In the genomic region with DNA sequence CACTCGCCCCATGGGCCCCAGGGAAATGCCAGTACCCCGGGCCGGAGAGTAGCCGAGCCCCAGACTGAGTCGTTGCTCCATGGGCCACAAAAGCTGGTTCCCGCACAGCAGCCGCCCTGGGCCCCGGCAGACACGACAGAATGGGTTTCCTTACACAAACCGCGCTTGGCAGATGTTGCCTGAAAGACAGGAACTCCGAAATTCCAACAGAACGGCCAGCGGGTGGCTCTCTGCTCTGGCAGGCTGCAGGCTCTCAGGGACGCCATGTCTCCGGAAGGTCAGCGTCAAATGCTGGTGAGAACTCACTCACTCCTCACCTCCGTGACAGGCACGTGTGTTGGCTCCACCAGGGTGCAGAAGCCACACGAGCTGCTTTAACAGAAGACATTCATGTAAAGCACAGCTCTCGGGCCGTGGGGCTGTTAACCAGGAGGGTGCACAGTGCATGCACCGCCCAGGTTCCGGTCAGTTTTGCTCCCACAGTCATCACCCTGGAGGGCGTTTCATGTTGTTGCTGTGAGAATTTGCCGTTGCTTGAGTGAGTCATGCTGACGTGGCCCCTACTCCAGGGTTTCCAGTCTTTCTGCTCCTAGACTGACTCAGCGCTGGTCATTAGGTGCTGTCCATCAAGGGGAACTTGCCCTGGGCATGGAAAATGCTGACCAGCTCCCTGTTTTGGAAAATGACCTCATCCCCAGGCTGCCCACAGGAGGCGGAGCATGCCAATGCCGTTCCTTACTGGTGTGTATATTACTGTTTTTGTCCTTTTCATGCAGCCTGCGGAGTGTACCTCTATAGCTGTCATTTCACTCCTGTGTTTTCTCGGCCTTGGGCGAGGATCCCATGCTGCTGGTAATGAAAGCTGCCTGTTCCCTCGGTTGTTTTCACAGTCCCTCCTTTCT, we compare ENCODE assay signal across 1 cellular context.
A peak's percentile ranks its signal among the peaks of the same experiment; 100 is the strongest.
TF ChIP-seq lines count a peak whose summit lies in the region.

No MANE protein-coding gene starts in this region.

TF ChIP-seq in HepG2, 621 proteins besides CTCF, POLR2A, EP300 and RAD21 (continued from another document):
- TF ChIP-seq, protein P1, sequence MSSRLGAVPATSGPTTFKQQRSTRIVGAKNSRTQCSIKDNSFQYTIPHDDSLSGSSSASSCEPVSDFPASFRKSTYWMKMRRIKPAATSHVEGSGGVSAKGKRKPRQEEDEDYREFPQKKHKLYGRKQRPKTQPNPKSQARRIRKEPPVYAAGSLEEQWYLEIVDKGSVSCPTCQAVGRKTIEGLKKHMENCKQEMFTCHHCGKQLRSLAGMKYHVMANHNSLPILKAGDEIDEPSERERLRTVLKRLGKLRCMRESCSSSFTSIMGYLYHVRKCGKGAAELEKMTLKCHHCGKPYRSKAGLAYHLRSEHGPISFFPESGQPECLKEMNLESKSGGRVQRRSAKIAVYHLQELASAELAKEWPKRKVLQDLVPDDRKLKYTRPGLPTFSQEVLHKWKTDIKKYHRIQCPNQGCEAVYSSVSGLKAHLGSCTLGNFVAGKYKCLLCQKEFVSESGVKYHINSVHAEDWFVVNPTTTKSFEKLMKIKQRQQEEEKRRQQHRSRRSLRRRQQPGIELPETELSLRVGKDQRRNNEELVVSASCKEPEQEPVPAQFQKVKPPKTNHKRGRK (CRISPR knock-in tag; IDR thresholded peaks at IDR 0.05) = no peak
- TF ChIP-seq HDAC2 (CRISPR knock-in tag; IDR thresholded peaks at IDR 0.05) (no peak), TAF1 (CRISPR knock-in tag; IDR thresholded peaks at IDR 0.05) (peak; percentile 54; the same call in 1 of the 2 replicates), ZNF124 (CRISPR knock-in tag; IDR thresholded peaks at IDR 0.05) (no peak), ZNF253 (CRISPR knock-in tag; IDR thresholded peaks at IDR 0.05; ENCODE audit: borderline replicate concordance) (no peak), CENPT (CRISPR knock-in tag; IDR thresholded peaks at IDR 0.05; ENCODE audit: low read depth) (0 out of 2 replicates have a peak, but pooled peaks have one; percentile 58), SRSF1 (optimal IDR thresholded peaks at IDR 0.05; ENCODE audit: low read depth, low read length) (no peak), ZC3H4 (CRISPR knock-in tag; IDR thresholded peaks at IDR 0.05; ENCODE audit: borderline replicate concordance) (no peak), ZNF12 (CRISPR knock-in tag; IDR thresholded peaks at IDR 0.05) (no peak), ZNF207 (IDR thresholded peaks at IDR 0.05; ENCODE audit: borderline replicate concordance) (no peak), GATAD1 (CRISPR knock-in tag; IDR thresholded peaks at IDR 0.05) (0 out of 2 replicates have a peak, but pooled peaks have one; percentile 38), MAFF (IDR thresholded peaks at IDR 0.05; ENCODE audit: low read depth, low read length) (peak; percentile 92), KLF9 (CRISPR knock-in tag; IDR thresholded peaks at IDR 0.05; ENCODE audit: low read depth) (no peak), ZNF20 (CRISPR knock-in tag; IDR thresholded peaks at IDR 0.05) (no peak), ZZZ3 (CRISPR knock-in tag; IDR thresholded peaks at IDR 0.05; ENCODE audit: borderline replicate concordance) (no peak), TAF15 (IDR thresholded peaks at IDR 0.05; ENCODE audit: low read depth, low read length, poor library complexity, severe bottlenecking) (no peak), ZFP36L2 (CRISPR knock-in tag; IDR thresholded peaks at IDR 0.05) (no peak), ZNF703 (CRISPR knock-in tag; IDR thresholded peaks at IDR 0.05; ENCODE audit: borderline replicate concordance) (no peak), RORA (CRISPR knock-in tag; IDR thresholded peaks at IDR 0.05) (no peak), CHD2 (IDR thresholded peaks at IDR 0.05; ENCODE audit: low read depth, low read length) (no peak), KLF15 (CRISPR knock-in tag; IDR thresholded peaks at IDR 0.05; ENCODE audit: borderline replicate concordance) (no peak), SP140L (CRISPR knock-in tag; IDR thresholded peaks at IDR 0.05; ENCODE audit: borderline replicate concordance) (no peak), POLR2AphosphoS5 (IDR thresholded peaks at IDR 0.05; ENCODE audit: low read depth, low read length) (no peak)
- TF ChIP-seq, protein P2, sequence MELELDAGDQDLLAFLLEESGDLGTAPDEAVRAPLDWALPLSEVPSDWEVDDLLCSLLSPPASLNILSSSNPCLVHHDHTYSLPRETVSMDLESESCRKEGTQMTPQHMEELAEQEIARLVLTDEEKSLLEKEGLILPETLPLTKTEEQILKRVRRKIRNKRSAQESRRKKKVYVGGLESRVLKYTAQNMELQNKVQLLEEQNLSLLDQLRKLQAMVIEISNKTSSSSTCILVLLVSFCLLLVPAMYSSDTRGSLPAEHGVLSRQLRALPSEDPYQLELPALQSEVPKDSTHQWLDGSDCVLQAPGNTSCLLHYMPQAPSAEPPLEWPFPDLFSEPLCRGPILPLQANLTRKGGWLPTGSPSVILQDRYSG (CRISPR knock-in tag; IDR thresholded peaks at IDR 0.05) = no peak
- TF ChIP-seq, protein P3, sequence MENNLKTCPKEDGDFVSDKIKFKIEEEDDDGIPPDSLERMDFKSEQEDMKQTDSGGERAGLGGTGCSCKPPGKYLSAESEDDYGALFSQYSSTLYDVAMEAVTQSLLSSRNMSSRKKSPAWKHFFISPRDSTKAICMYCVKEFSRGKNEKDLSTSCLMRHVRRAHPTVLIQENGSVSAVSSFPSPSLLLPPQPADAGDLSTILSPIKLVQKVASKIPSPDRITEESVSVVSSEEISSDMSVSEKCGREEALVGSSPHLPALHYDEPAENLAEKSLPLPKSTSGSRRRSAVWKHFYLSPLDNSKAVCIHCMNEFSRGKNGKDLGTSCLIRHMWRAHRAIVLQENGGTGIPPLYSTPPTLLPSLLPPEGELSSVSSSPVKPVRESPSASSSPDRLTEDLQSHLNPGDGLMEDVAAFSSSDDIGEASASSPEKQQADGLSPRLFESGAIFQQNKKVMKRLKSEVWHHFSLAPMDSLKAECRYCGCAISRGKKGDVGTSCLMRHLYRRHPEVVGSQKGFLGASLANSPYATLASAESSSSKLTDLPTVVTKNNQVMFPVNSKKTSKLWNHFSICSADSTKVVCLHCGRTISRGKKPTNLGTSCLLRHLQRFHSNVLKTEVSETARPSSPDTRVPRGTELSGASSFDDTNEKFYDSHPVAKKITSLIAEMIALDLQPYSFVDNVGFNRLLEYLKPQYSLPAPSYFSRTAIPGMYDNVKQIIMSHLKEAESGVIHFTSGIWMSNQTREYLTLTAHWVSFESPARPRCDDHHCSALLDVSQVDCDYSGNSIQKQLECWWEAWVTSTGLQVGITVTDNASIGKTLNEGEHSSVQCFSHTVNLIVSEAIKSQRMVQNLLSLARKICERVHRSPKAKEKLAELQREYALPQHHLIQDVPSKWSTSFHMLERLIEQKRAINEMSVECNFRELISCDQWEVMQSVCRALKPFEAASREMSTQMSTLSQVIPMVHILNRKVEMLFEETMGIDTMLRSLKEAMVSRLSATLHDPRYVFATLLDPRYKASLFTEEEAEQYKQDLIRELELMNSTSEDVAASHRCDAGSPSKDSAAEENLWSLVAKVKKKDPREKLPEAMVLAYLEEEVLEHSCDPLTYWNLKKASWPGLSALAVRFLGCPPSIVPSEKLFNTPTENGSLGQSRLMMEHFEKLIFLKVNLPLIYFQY (CRISPR knock-in tag; IDR thresholded peaks at IDR 0.05; ENCODE audit: borderline replicate concordance) = no peak
- TF ChIP-seq, protein P4, sequence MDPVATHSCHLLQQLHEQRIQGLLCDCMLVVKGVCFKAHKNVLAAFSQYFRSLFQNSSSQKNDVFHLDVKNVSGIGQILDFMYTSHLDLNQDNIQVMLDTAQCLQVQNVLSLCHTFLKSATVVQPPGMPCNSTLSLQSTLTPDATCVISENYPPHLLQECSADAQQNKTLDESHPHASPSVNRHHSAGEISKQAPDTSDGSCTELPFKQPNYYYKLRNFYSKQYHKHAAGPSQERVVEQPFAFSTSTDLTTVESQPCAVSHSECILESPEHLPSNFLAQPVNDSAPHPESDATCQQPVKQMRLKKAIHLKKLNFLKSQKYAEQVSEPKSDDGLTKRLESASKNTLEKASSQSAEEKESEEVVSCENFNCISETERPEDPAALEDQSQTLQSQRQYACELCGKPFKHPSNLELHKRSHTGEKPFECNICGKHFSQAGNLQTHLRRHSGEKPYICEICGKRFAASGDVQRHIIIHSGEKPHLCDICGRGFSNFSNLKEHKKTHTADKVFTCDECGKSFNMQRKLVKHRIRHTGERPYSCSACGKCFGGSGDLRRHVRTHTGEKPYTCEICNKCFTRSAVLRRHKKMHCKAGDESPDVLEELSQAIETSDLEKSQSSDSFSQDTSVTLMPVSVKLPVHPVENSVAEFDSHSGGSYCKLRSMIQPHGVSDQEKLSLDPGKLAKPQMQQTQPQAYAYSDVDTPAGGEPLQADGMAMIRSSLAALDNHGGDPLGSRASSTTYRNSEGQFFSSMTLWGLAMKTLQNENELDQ (CRISPR knock-in tag; IDR thresholded peaks at IDR 0.05; ENCODE audit: borderline replicate concordance) = no peak
- TF ChIP-seq, protein P5, sequence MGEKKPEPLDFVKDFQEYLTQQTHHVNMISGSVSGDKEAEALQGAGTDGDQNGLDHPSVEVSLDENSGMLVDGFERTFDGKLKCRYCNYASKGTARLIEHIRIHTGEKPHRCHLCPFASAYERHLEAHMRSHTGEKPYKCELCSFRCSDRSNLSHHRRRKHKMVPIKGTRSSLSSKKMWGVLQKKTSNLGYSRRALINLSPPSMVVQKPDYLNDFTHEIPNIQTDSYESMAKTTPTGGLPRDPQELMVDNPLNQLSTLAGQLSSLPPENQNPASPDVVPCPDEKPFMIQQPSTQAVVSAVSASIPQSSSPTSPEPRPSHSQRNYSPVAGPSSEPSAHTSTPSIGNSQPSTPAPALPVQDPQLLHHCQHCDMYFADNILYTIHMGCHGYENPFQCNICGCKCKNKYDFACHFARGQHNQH (CRISPR knock-in tag; IDR thresholded peaks at IDR 0.05) = peak; percentile 65; the same call in 1 of the 2 replicates
- TF ChIP-seq, protein P6, sequence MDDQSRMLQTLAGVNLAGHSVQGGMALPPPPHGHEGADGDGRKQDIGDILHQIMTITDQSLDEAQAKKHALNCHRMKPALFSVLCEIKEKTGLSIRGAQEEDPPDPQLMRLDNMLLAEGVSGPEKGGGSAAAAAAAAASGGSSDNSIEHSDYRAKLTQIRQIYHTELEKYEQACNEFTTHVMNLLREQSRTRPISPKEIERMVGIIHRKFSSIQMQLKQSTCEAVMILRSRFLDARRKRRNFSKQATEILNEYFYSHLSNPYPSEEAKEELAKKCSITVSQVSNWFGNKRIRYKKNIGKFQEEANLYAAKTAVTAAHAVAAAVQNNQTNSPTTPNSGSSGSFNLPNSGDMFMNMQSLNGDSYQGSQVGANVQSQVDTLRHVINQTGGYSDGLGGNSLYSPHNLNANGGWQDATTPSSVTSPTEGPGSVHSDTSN (CRISPR knock-in tag; IDR thresholded peaks at IDR 0.05; ENCODE audit: borderline replicate concordance) = no peak
- TF ChIP-seq, protein P7, sequence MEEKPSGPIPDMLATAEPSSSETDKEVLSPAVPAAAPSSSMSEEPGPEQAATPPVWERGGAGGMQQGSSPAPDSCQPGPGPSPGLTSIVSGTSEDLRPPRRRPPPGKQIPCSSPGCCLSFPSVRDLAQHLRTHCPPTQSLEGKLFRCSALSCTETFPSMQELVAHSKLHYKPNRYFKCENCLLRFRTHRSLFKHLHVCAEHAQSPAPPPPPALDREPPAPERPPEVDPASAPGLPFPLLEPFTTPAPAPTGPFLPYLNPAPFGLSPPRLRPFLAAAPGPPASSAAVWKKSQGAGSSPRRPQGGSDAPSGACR (CRISPR knock-in tag; IDR thresholded peaks at IDR 0.05) = no peak
- TF ChIP-seq, protein P8, sequence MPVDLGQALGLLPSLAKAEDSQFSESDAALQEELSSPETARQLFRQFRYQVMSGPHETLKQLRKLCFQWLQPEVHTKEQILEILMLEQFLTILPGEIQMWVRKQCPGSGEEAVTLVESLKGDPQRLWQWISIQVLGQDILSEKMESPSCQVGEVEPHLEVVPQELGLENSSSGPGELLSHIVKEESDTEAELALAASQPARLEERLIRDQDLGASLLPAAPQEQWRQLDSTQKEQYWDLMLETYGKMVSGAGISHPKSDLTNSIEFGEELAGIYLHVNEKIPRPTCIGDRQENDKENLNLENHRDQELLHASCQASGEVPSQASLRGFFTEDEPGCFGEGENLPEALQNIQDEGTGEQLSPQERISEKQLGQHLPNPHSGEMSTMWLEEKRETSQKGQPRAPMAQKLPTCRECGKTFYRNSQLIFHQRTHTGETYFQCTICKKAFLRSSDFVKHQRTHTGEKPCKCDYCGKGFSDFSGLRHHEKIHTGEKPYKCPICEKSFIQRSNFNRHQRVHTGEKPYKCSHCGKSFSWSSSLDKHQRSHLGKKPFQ (CRISPR knock-in tag; IDR thresholded peaks at IDR 0.05; ENCODE audit: insufficient replicate concordance) = peak; percentile 88
- TF ChIP-seq, protein P9, sequence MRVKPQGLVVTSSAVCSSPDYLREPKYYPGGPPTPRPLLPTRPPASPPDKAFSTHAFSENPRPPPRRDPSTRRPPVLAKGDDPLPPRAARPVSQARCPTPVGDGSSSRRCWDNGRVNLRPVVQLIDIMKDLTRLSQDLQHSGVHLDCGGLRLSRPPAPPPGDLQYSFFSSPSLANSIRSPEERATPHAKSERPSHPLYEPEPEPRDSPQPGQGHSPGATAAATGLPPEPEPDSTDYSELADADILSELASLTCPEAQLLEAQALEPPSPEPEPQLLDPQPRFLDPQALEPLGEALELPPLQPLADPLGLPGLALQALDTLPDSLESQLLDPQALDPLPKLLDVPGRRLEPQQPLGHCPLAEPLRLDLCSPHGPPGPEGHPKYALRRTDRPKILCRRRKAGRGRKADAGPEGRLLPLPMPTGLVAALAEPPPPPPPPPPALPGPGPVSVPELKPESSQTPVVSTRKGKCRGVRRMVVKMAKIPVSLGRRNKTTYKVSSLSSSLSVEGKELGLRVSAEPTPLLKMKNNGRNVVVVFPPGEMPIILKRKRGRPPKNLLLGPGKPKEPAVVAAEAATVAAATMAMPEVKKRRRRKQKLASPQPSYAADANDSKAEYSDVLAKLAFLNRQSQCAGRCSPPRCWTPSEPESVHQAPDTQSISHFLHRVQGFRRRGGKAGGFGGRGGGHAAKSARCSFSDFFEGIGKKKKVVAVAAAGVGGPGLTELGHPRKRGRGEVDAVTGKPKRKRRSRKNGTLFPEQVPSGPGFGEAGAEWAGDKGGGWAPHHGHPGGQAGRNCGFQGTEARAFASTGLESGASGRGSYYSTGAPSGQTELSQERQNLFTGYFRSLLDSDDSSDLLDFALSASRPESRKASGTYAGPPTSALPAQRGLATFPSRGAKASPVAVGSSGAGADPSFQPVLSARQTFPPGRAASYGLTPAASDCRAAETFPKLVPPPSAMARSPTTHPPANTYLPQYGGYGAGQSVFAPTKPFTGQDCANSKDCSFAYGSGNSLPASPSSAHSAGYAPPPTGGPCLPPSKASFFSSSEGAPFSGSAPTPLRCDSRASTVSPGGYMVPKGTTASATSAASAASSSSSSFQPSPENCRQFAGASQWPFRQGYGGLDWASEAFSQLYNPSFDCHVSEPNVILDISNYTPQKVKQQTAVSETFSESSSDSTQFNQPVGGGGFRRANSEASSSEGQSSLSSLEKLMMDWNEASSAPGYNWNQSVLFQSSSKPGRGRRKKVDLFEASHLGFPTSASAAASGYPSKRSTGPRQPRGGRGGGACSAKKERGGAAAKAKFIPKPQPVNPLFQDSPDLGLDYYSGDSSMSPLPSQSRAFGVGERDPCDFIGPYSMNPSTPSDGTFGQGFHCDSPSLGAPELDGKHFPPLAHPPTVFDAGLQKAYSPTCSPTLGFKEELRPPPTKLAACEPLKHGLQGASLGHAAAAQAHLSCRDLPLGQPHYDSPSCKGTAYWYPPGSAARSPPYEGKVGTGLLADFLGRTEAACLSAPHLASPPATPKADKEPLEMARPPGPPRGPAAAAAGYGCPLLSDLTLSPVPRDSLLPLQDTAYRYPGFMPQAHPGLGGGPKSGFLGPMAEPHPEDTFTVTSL (CRISPR knock-in tag; IDR thresholded peaks at IDR 0.05; ENCODE audit: borderline replicate concordance) = peak; percentile 54; the same call in 1 of the 2 replicates
- TF ChIP-seq, protein P10, sequence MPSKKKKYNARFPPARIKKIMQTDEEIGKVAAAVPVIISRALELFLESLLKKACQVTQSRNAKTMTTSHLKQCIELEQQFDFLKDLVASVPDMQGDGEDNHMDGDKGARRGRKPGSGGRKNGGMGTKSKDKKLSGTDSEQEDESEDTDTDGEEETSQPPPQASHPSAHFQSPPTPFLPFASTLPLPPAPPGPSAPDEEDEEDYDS (CRISPR knock-in tag; IDR thresholded peaks at IDR 0.05) = 0 out of 2 replicates have a peak, but pooled peaks have one; percentile 18
